In genomic region chrX:126819429-126819828, GRCh38 we compare ENCODE assay signal across 38 cellular contexts. TPM values are rescaled to one million over a fixed set of nuclear protein-coding genes. Genes with fewer than 3 reads are reported as not detected.
"Had no signal": no experiment of that assay in that cellular context is flagged by ENCODE, and none has a peak within 500 bp of the region (broad histone marks: within the 10 kb centered on the region; RNA-seq: fewer than 3 reads in every experiment).

TSS of gene PRR32 (plus strand) at chrX:126819729. CDS start at chrX:126819844, 115 bp downstream.

- H3K36me3 Mint-ChIP-seq: activated CD8-positive, alpha-beta memory T cell treated with anti-CD3 and anti-CD28 coated beads, Interleukin-2, amount 10 ng/mL, durations not matched to agents 7 days and 5 days; activated naive CD4-positive, alpha-beta T cell treated with anti-CD3 and anti-CD28 coated beads, Interleukin-2, amount 10 ng/mL, durations not matched to agents 7 days and 5 days; activated naive CD8-positive, alpha-beta T cell; brain had no signal

- H3K36me3 ChIP-seq: SJCRH30, WERI-Rb-1 had no signal

- H3K27me3 Mint-ChIP-seq: activated CD4-positive, alpha-beta memory T cell treated with anti-CD3 and anti-CD28 coated beads, Interleukin-2, amount 10 ng/mL, durations not matched to agents 7 days and 5 days; activated CD8-positive, alpha-beta memory T cell treated with anti-CD3 and anti-CD28 coated beads, Interleukin-2, amount 10 ng/mL, durations not matched to agents 7 days and 5 days; activated naive CD4-positive, alpha-beta T cell treated with anti-CD3 and anti-CD28 coated beads, Interleukin-2, amount 10 ng/mL, durations not matched to agents 7 days and 5 days; activated naive CD8-positive, alpha-beta T cell; activated naive CD8-positive, alpha-beta T cell treated with anti-CD3 and anti-CD28 coated beads, Interleukin-2, amount 50 U/mL, for 24 hours; brain had no signal

- H3K27me3 ChIP-seq: SJCRH30 had no signal

- H3K4me3 Mint-ChIP-seq: activated CD4-positive, alpha-beta memory T cell treated with anti-CD3 and anti-CD28 coated beads, Interleukin-2, amount 10 ng/mL, durations not matched to agents 7 days and 5 days; activated CD8-positive, alpha-beta memory T cell treated with anti-CD3 and anti-CD28 coated beads, Interleukin-2, amount 10 ng/mL, durations not matched to agents 7 days and 5 days; activated naive CD4-positive, alpha-beta T cell treated with anti-CD3 and anti-CD28 coated beads, Interleukin-2, amount 10 ng/mL, durations not matched to agents 7 days and 5 days; activated naive CD8-positive, alpha-beta T cell; activated naive CD8-positive, alpha-beta T cell treated with anti-CD3 and anti-CD28 coated beads, Interleukin-2, amount 50 U/mL, for 24 hours had no signal

- DNase-seq: activated CD4-positive, alpha-beta memory T cell treated with anti-CD3 and anti-CD28 coated beads, Interleukin-2, amount 10 ng/mL, durations not matched to agents 7 days and 5 days; activated CD4-positive, alpha-beta T cell treated with anti-CD3 and anti-CD28 coated beads for 1 hour; activated CD4-positive, alpha-beta T cell treated with anti-CD3 and anti-CD28 coated beads for 48 hours; activated CD4-positive, CD25-positive, alpha-beta regulatory T cell; activated CD8-positive, alpha-beta memory T cell treated with anti-CD3 and anti-CD28 coated beads for 24 hours; activated CD8-positive, alpha-beta memory T cell treated with anti-CD3 and anti-CD28 coated beads, Interleukin-2, amount 10 ng/mL, durations not matched to agents 7 days and 5 days; activated CD8-positive, alpha-beta memory T cell treated with anti-CD3 and anti-CD28 coated beads, Interleukin-2, amount 50 U/mL, for 48 hours; activated effector memory CD4-positive, alpha-beta T cell treated with Interleukin-2 at 50 U/mL for 16 hours; activated naive CD4-positive, alpha-beta T cell treated with anti-CD3 and anti-CD28 coated beads, Interleukin-2, amount 10 ng/mL, durations not matched to agents 7 days and 5 days; activated naive CD8-positive, alpha-beta T cell treated with anti-CD3 and anti-CD28 coated beads, Interleukin-2, amount 50 U/mL, for 24 hours; activated T-cell treated with anti-CD3 and anti-CD28 coated beads, Interleukin-2, amount 50 U/mL, for 48 hours; anterior cingulate cortex; central memory CD4-positive, alpha-beta T cell; NCI-H1092 treated with DMSO at 0.1 percent for 48 hours; NCI-H1417; NCI-H146; NCI-H187; NCI-H2029 treated with DMSO at 0.1 percent for 48 hours; NCI-H2107; NCI-H2171; NCI-H510A; NCI-H526; NCI-H748 treated with DMSO at 0.1 percent for 48 hours; PC-9; SHP77; SJCRH30; T1000; WERI-Rb-1 had no signal

- H3K4me3 ChIP-seq: K562, PC-9, SJCRH30, SK-N-MC had no signal

- H3K9me3 ChIP-seq: SJCRH30 had no signal

- ATAC-seq: activated CD8-positive, alpha-beta memory T cell treated with anti-CD3 and anti-CD28 coated beads, Interleukin-2, amount 10 ng/mL, durations not matched to agents 7 days and 5 days; activated naive CD8-positive, alpha-beta T cell treated with anti-CD3 and anti-CD28 coated beads, Interleukin-2, amount 50 U/mL, for 24 hours; K562 had no signal

- H3K9me3 Mint-ChIP-seq: activated CD4-positive, alpha-beta memory T cell treated with anti-CD3 and anti-CD28 coated beads, Interleukin-2, amount 10 ng/mL, durations not matched to agents 7 days and 5 days; activated naive CD4-positive, alpha-beta T cell treated with anti-CD3 and anti-CD28 coated beads, Interleukin-2, amount 10 ng/mL, durations not matched to agents 7 days and 5 days; activated naive CD8-positive, alpha-beta T cell treated with anti-CD3 and anti-CD28 coated beads, Interleukin-2, amount 50 U/mL, for 24 hours had no signal

- H3K27ac Mint-ChIP-seq: activated CD4-positive, alpha-beta memory T cell treated with anti-CD3 and anti-CD28 coated beads, Interleukin-2, amount 10 ng/mL, durations not matched to agents 7 days and 5 days; activated CD8-positive, alpha-beta memory T cell treated with anti-CD3 and anti-CD28 coated beads, Interleukin-2, amount 10 ng/mL, durations not matched to agents 7 days and 5 days; activated naive CD4-positive, alpha-beta T cell treated with anti-CD3 and anti-CD28 coated beads, Interleukin-2, amount 10 ng/mL, durations not matched to agents 7 days and 5 days; activated naive CD8-positive, alpha-beta T cell; activated naive CD8-positive, alpha-beta T cell treated with anti-CD3 and anti-CD28 coated beads, Interleukin-2, amount 50 U/mL, for 24 hours had no signal

- H3K27ac ChIP-seq: PC-9, RWPE1, SJCRH30, SK-N-MC, WERI-Rb-1 had no signal

- H3K4me1 Mint-ChIP-seq: activated CD4-positive, alpha-beta memory T cell treated with anti-CD3 and anti-CD28 coated beads, Interleukin-2, amount 10 ng/mL, durations not matched to agents 7 days and 5 days; activated CD8-positive, alpha-beta memory T cell treated with anti-CD3 and anti-CD28 coated beads, Interleukin-2, amount 10 ng/mL, durations not matched to agents 7 days and 5 days; activated naive CD4-positive, alpha-beta T cell treated with anti-CD3 and anti-CD28 coated beads, Interleukin-2, amount 10 ng/mL, durations not matched to agents 7 days and 5 days; activated naive CD8-positive, alpha-beta T cell treated with anti-CD3 and anti-CD28 coated beads, Interleukin-2, amount 50 U/mL, for 24 hours had no signal

RNA-seq across cellular contexts. Expression of gene PRR32, which starts in this region (rescaled TPM):
- total RNA-seq: activated CD4-positive, alpha-beta memory T cell treated with anti-CD3 and anti-CD28 coated beads, Interleukin-2, amount 10 ng/mL, durations not matched to agents 7 days and 5 days; activated CD8-positive, alpha-beta memory T cell treated with anti-CD3 and anti-CD28 coated beads, Interleukin-2, amount 10 ng/mL, durations not matched to agents 7 days and 5 days; bronchial epithelial cell; K562; M059J; OCI-LY7; PC-9; T-helper 1 cell treated with Interleukin-12 subunit alpha and Interleukin-12 subunit beta and Interleukin-4 antibody, amounts not matched to agents 30 ng/mL and 1 ng/mL, for 36 hours; T-helper 2 cell treated with Interferon-gamma antibody and Interleukin-4, amounts not matched to agents 100 ng/mL and 5 ng/mL, for 36 hours had no signal
- polyA plus RNA-seq: K562 had no signal
